Comparison of ENCODE assay signal across 8 cellular contexts in the genomic region with DNA sequence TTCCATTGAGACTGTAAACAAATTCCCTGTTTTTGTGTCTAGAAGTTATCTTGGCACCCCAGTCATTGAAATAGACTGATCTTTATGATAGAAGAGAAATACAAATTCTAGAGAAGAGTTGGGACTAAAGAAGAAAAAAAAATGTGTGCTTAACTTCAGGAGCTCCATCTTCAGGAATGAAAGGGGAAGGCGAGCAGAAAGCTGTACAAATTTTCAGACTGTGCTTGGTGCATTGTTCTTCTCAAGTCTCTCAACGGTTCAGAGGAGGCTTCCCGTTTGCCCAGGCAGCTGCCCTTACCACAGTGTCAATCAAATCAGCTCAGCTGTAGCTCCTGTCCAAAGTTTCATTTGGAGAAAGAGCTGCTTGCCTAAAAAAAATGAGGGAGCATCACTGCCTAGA. TPM values are rescaled to one million over a fixed set of nuclear protein-coding genes. Genes with fewer than 3 reads are reported as not detected.
DNase-seq lines count a peak whose midpoint lies in the region; ATAC-seq and TF ChIP-seq lines count a peak whose summit lies in the region.

No MANE protein-coding gene starts in this region.

- no peak overlapping the region for H2AK5ac ChIP-seq in mesenchymal stem cell (ENCODE audit: low read length, severe bottlenecking)

- no peaks in the 10 kb centered on the region for H3K79me1 ChIP-seq in mesenchymal stem cell (replicated peaks; ENCODE audit: low read length, poor library complexity, severe bottlenecking)

- TF ChIP-seq CTCF in KMS-11 (conservative IDR thresholded peaks at IDR 0.05; ENCODE audit: low read depth, low read length) (0 out of 2 replicates have a peak, but pooled peaks have one; percentile 20), WTC11 (IDR thresholded peaks at IDR 0.05) (no peak)

- H3K4me1 Mint-ChIP-seq in WTC11: peaks cover 9% of the 10 kb centered on the region
- H3K4me1 Mint-ChIP-seq in activated naive CD4-positive, alpha-beta T cell treated with anti-CD3 and anti-CD28 coated beads for 36 hours (ENCODE audit: low read depth): peaks cover 2% of the 10 kb centered on the region
- H3K4me1 Mint-ChIP-seq in stimulated activated naive B cell treated with anti-CD40 and anti-IgM and Interleukin-4, amounts not matched to agents 10 μg/mL and 1 μg/mL and 100 μg/mL, for 72 hours: peaks cover 6 to 11% of the 10 kb centered on the region in 2 donors

- 41% methylated on average over 3 of the region's 3 CpGs for WGBS in mesenchymal stem cell

- H3K18ac ChIP-seq in mesenchymal stem cell (ENCODE audit: low read depth in 1 of 2, low read length in 2 of 2): no peak overlapping the region

- peak; percentile 52; the same call in 1 of the 2 replicates for ATAC-seq in WTC11
- no peak for ATAC-seq in stimulated activated naive B cell treated with anti-CD40 and anti-IgM and Interleukin-4, amounts not matched to agents 10 μg/mL and 1 μg/mL and 100 μg/mL, for 72 hours (replicated peaks)

- H3K9me3 Mint-ChIP-seq in WTC11: peaks cover 6% of the 10 kb centered on the region
- no peaks in the 10 kb centered on the region for H3K9me3 Mint-ChIP-seq in activated naive CD4-positive, alpha-beta T cell treated with anti-CD3 and anti-CD28 coated beads for 36 hours
- peaks cover 5% of the 10 kb centered on the region in 2 donors for H3K9me3 Mint-ChIP-seq in stimulated activated naive B cell treated with anti-CD40 and anti-IgM and Interleukin-4, amounts not matched to agents 10 μg/mL and 1 μg/mL and 100 μg/mL, for 72 hours

- no peaks in the 10 kb centered on the region for H3K79me2 ChIP-seq in KMS-11 (ENCODE audit: insufficient read depth, low read depth)

- POLR2A ChIA-PET in WTC11 (lab: Charles Lee): interaction anchor here (1.6 kb wide), 1 partner anchor 48 kb away, joined by 7 read pairs; a partner anchor contains a TSS

- H3K4me1 ChIP-seq in KMS-11 (ENCODE audit: low read depth, poor library complexity, severe bottlenecking) (peaks cover 60% of the 10 kb centered on the region), mesenchymal stem cell (ENCODE audit: control insufficient read depth, insufficient read depth, low read depth, low read length) (no peaks in the 10 kb centered on the region)

- H3K4me3 Mint-ChIP-seq in WTC11: no peak overlapping the region
- H3K4me3 Mint-ChIP-seq in activated naive CD4-positive, alpha-beta T cell treated with anti-CD3 and anti-CD28 coated beads for 36 hours: no peak overlapping the region
- no peak overlapping the region for H3K4me3 Mint-ChIP-seq in stimulated activated naive B cell treated with anti-CD40 and anti-IgM and Interleukin-4, amounts not matched to agents 10 μg/mL and 1 μg/mL and 100 μg/mL, for 72 hours

- no peaks in the 10 kb centered on the region for H3K9me3 ChIP-seq in mesenchymal stem cell (ENCODE audit: control insufficient read depth, low read length)

- H3K36me3 ChIP-seq in KMS-11 (ENCODE audit: insufficient read depth) (no peaks in the 10 kb centered on the region), mesenchymal stem cell (ENCODE audit: control insufficient read depth in 1 of 2, insufficient read depth in 2 of 2, low read depth in 1 of 2, low read length in 2 of 2) (no peaks in the 10 kb centered on the region)

- H2BK15ac ChIP-seq in mesenchymal stem cell (ENCODE audit: low read depth, poor library complexity, severe bottlenecking): no peak overlapping the region

- H4K8ac ChIP-seq in mesenchymal stem cell (ENCODE audit: low read length): no peak overlapping the region

- H3K14ac ChIP-seq in mesenchymal stem cell (ENCODE audit: low read length in 2 of 2): no peak overlapping the region

- H3K9ac ChIP-seq in KMS-11: no peak overlapping the region
- peak overlapping the region; percentile 16 for H3K9ac ChIP-seq in mesenchymal stem cell (ENCODE audit: low read length)

- CTCF ChIA-PET in WTC11 (lab: Charles Lee): interaction anchor here (1.0 to 2.3 kb wide), 3 partner anchors 26 to 183 kb away, joined by 3 to 18 read pairs (median 3); no protein-coding TSS in a partner anchor
- CTCF ChIA-PET in activated naive CD4-positive, alpha-beta T cell treated with anti-CD3 and anti-CD28 coated beads for 36 hours (lab: Charles Lee): interaction anchor here (0.5 to 2.8 kb wide), 2 partner anchors 37 to 183 kb away, joined by 3 to 16 read pairs; no protein-coding TSS in a partner anchor

- no peak overlapping the region for H2BK5ac ChIP-seq in mesenchymal stem cell (ENCODE audit: low read depth, low read length, poor library complexity, severe bottlenecking)

- H3K27ac ChIP-seq in KMS-11: peak overlapping the region; percentile 11; the same call in 1 of the 2 replicates
- no peak overlapping the region for H3K27ac ChIP-seq in mesenchymal stem cell (ENCODE audit: low read length, poor library complexity, severe bottlenecking)

- H3K4ac ChIP-seq in mesenchymal stem cell (ENCODE audit: low read depth in 1 of 2, low read length in 2 of 2): no peak overlapping the region

- H3K23ac ChIP-seq in mesenchymal stem cell (ENCODE audit: low read length in 2 of 2): no peak overlapping the region

- no peak overlapping the region for H2BK120ac ChIP-seq in mesenchymal stem cell (ENCODE audit: low read depth, low read length)

- H3K27me3 Mint-ChIP-seq in WTC11 (ENCODE audit: low read depth): no peaks in the 10 kb centered on the region
- peaks cover 4% of the 10 kb centered on the region for H3K27me3 Mint-ChIP-seq in activated naive CD4-positive, alpha-beta T cell treated with anti-CD3 and anti-CD28 coated beads for 36 hours (ENCODE audit: low read depth)
- no peaks in the 10 kb centered on the region for H3K27me3 Mint-ChIP-seq in stimulated activated naive B cell treated with anti-CD40 and anti-IgM and Interleukin-4, amounts not matched to agents 10 μg/mL and 1 μg/mL and 100 μg/mL, for 72 hours

- in situ Hi-C loops in G401 (cut with HindIII; ENCODE audit: low sequenced_read_pairs): no loop called here

- peak; percentile 16 for DNase-seq in G401 (ENCODE audit: low spot score)
- DNase-seq in WTC11 (ENCODE audit: low spot score): no peak
- peak; percentile 46 for DNase-seq in mesenchymal stem cell
- DNase-seq in activated naive CD4-positive, alpha-beta T cell treated with anti-CD3 and anti-CD28 coated beads for 36 hours: no peak
- no peak for DNase-seq in DMS79 (lab: John Stamatoyannopoulos, UW)
- no peak for DNase-seq in NCI-H1436 treated with DMSO at 0.1 percent for 48 hours (lab: John Stamatoyannopoulos, UW)
- DNase-seq in stimulated activated naive B cell treated with anti-CD40 and anti-IgM and Interleukin-4, amounts not matched to agents 10 μg/mL and 1 μg/mL and 100 μg/mL, for 72 hours: no peak

- H4K20me1 ChIP-seq in KMS-11 (ENCODE audit: insufficient read depth): no peaks in the 10 kb centered on the region

- H4K91ac ChIP-seq in mesenchymal stem cell (ENCODE audit: low read length): no peak overlapping the region

- H3K27ac Mint-ChIP-seq in WTC11: no peak overlapping the region
- no peak overlapping the region for H3K27ac Mint-ChIP-seq in activated naive CD4-positive, alpha-beta T cell treated with anti-CD3 and anti-CD28 coated beads for 36 hours
- H3K27ac Mint-ChIP-seq in stimulated activated naive B cell treated with anti-CD40 and anti-IgM and Interleukin-4, amounts not matched to agents 10 μg/mL and 1 μg/mL and 100 μg/mL, for 72 hours: no peak overlapping the region

- H3K36me3 Mint-ChIP-seq in WTC11: no peaks in the 10 kb centered on the region
- H3K36me3 Mint-ChIP-seq in activated naive CD4-positive, alpha-beta T cell treated with anti-CD3 and anti-CD28 coated beads for 36 hours (ENCODE audit: low read depth): no peaks in the 10 kb centered on the region
- H3K36me3 Mint-ChIP-seq in stimulated activated naive B cell treated with anti-CD40 and anti-IgM and Interleukin-4, amounts not matched to agents 10 μg/mL and 1 μg/mL and 100 μg/mL, for 72 hours: no peaks in the 10 kb centered on the region

- H3K27me3 ChIP-seq in KMS-11 (ENCODE audit: insufficient read depth, low read depth) (no peaks in the 10 kb centered on the region), mesenchymal stem cell (ENCODE audit: control insufficient read depth in 1 of 2, insufficient read depth in 1 of 2, low read length in 2 of 2) (no peaks in the 10 kb centered on the region)

- H2AFZ ChIP-seq in KMS-11 (ENCODE audit: low read depth): peak overlapping the region; percentile 13; the same call in 1 of the 2 replicates
- no peak overlapping the region for H2AFZ ChIP-seq in mesenchymal stem cell (ENCODE audit: low read depth, low read length)

- H3K4me3 ChIP-seq in KMS-11 (IDR thresholded peaks at IDR 0.05; ENCODE audit: insufficient read depth, low read depth, low read length) (no peak overlapping the region), mesenchymal stem cell (ENCODE audit: insufficient read depth in 1 of 2, low read depth in 1 of 2, low read length in 2 of 2) (no peak overlapping the region)

- peak overlapping the region; percentile 29; the same call in 1 of the 2 replicates for H3K4me2 ChIP-seq in KMS-11
- no peak overlapping the region for H3K4me2 ChIP-seq in mesenchymal stem cell (ENCODE audit: low read length, poor library complexity, severe bottlenecking)

- intact Hi-C loops in activated naive CD4-positive, alpha-beta T cell treated with anti-CD3 and anti-CD28 coated beads for 36 hours (cut with micrococcal nuclease): loop anchor here (1.0 kb wide), 1 partner anchor 183 kb away; no protein-coding TSS in a partner anchor

- H2BK12ac ChIP-seq in mesenchymal stem cell (ENCODE audit: low read length in 2 of 2): no peak overlapping the region

RNA-seq across cellular contexts. Expression of a gene that starts 41.7 kb away (rescaled TPM):
- 14.1 and 16.0 TPM in 2 replicates for total RNA-seq in G401 (2014; rRNA removed; shearing (Covaris generic))
- total RNA-seq in WTC11 (2021): 2.7 to 3.3 TPM (median 2.9 TPM) in 3 replicates
- 3.5 TPM for polyA plus RNA-seq in mesenchymal stem cell (2013, experiment 1 of 2)
- polyA plus RNA-seq in mesenchymal stem cell (2013, experiment 2 of 2): 3.6 TPM
- total RNA-seq in activated naive CD4-positive, alpha-beta T cell treated with anti-CD3 and anti-CD28 coated beads for 36 hours: 10 to 100 TPM; 10.0 to 11.4 TPM

RNA-seq across cellular contexts. Expression of a gene that starts 48.3 kb away (rescaled TPM):
- 32.2 and 39.0 TPM in 2 replicates for total RNA-seq in G401 (2014; rRNA removed; shearing (Covaris generic))
- 20.6 to 25.2 TPM (median 24.3 TPM) in 3 replicates for total RNA-seq in WTC11 (2021)
- 8.5 TPM for polyA plus RNA-seq in mesenchymal stem cell (2013, experiment 1 of 2)
- polyA plus RNA-seq in mesenchymal stem cell (2013, experiment 2 of 2): 10.2 TPM
- total RNA-seq in activated naive CD4-positive, alpha-beta T cell treated with anti-CD3 and anti-CD28 coated beads for 36 hours: 10 to 100 TPM; 49.0 to 50.0 TPM

Comparison
In these comparisons a context has a peak if more than half of its experiments do, and no peak if none do; other contexts are left out.
1. DNase-seq: peak in G401 (single experiment) and mesenchymal stem cell (single experiment); none in WTC11 (single experiment), activated naive CD4-positive, alpha-beta T cell treated with anti-CD3 and anti-CD28 coated beads for 36 hours (single experiment), DMS79 (single experiment), NCI-H1436 treated with DMSO at 0.1 percent for 48 hours (single experiment) and stimulated activated naive B cell treated with anti-CD40 and anti-IgM and Interleukin-4, amounts not matched to agents 10 μg/mL and 1 μg/mL and 100 μg/mL, for 72 hours (single experiment).